ENCODE assay signal across 16 cellular contexts in the genomic region with DNA sequence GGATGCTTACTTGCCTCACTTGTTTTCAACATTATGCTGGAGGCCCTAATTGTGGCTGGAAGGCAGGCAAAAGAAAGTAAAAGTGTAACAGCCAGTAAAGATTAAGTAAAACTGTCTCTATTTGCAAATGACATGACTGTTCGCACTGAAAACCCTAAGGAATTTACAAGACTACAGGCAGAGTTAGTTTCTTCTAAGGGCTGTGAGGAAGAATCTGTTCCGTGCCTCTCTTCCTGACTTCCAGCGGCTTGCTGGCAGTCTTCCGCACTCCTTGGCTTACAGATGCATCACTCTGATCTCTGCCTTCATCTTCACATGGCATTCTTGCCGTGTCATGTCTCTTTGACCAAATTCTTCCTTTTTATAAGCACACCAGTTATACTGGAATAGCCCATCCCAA.
"Had no signal": no experiment of that assay in that cellular context is flagged by ENCODE, and none has a peak within 500 bp of the region (broad histone marks: within the 10 kb centered on the region; RNA-seq: fewer than 3 reads in every experiment).

No MANE protein-coding gene starts in this region.

- ATAC-seq: activated T-helper 17 cell treated with anti-CD3 and anti-CD28 coated beads, Interleukin-2, amount 50 U/mL, for 72 hours; left cardiac atrium; pancreas; psoas muscle had no signal

- H3K27me3 ChIP-seq: pancreas, right atrium auricular region, vagina had no signal

- DNase-seq: activated naive CD8-positive, alpha-beta T cell treated with anti-CD3 and anti-CD28 coated beads for 36 hours; activated T-cell treated with anti-CD3 and anti-CD28 coated beads, Interleukin-2, amount 50 U/mL, for 1 hour; effector CD4-positive, alpha-beta T cell; erythroblast; foreskin melanocyte; left cardiac atrium; nephron progenitor cell; pancreas; psoas muscle; stimulated activated CD4-positive, alpha-beta T cell treated with anti-CD3 and anti-CD28 coated beads, Interleukin-4, amount 100 ng/mL, for 24 hours; stimulated activated naive CD4-positive, alpha-beta T cell treated with Interleukin-2 at 50 U/mL for 16 hours; WERI-Rb-1 had no signal

- H3K36me3 ChIP-seq: pancreas, right atrium auricular region, thoracic aorta, vagina, WERI-Rb-1 had no signal

- H3K9me3 ChIP-seq: pancreas, psoas muscle, right atrium auricular region, thoracic aorta, vagina had no signal

- H3K4me3 ChIP-seq: pancreas, psoas muscle, right atrium auricular region, thoracic aorta, vagina had no signal

- H3K27ac ChIP-seq: pancreas, psoas muscle, right atrium auricular region, thoracic aorta, vagina, WERI-Rb-1 had no signal
